9 cellular contexts compared by ENCODE assay signal in genomic region chrX:141052098-141052497, GRCh38. TPM values are rescaled to one million over a fixed set of nuclear protein-coding genes. Genes with fewer than 3 reads are reported as not detected.
"Had no signal": no experiment of that assay in that cellular context is flagged by ENCODE, and none has a peak within 500 bp of the region (broad histone marks: within the 10 kb centered on the region; RNA-seq: fewer than 3 reads in every experiment).

No MANE protein-coding gene starts in this region.

RNA-seq across cellular contexts. Expression of gene SPANXB1, which starts 49.7 kb away (rescaled TPM):
- total RNA-seq: adrenal gland, cerebellum, dorsolateral prefrontal cortex, gastrocnemius medialis, left cardiac atrium, osteoblast, pulmonary artery endothelial cell, suprapubic skin, ureter had no signal
